Comparison of ENCODE assay signal across 23 cellular contexts in genomic region chr3:110799236-110799635, GRCh38.
DNase-seq lines count a peak whose midpoint lies in the region; ATAC-seq and TF ChIP-seq lines count a peak whose summit lies in the region.
"Had no signal": no experiment of that assay in that cellular context is flagged by ENCODE, and none has a peak within 500 bp of the region (broad histone marks: within the 10 kb centered on the region; RNA-seq: fewer than 3 reads in every experiment).

No MANE protein-coding gene starts in this region.

- H3K23ac ChIP-seq in mesenchymal stem cell (ENCODE audit: low read length in 2 of 2): no peak overlapping the region

- no peaks in the 10 kb centered on the region for H3K36me3 ChIP-seq in mesenchymal stem cell (ENCODE audit: control insufficient read depth in 1 of 2, insufficient read depth in 2 of 2, low read depth in 1 of 2, low read length in 2 of 2)
- H3K36me3 ChIP-seq: gastrocnemius medialis had no signal

- H3K4me3 ChIP-seq in choroid plexus epithelial cell (ENCODE audit: low read depth, low read length) (no peak overlapping the region), mesenchymal stem cell (ENCODE audit: insufficient read depth in 1 of 2, low read depth in 1 of 2, low read length in 2 of 2) (no peak overlapping the region)
- H3K4me3 ChIP-seq: gastrocnemius medialis, hepatocyte, skin epidermis had no signal

- 100% methylated on average over 1 of the region's 2 CpGs for WGBS in mesenchymal stem cell

- H4K91ac ChIP-seq in mesenchymal stem cell (ENCODE audit: low read length): no peak overlapping the region

- H4K8ac ChIP-seq in mesenchymal stem cell (ENCODE audit: low read length): no peak overlapping the region

- no peak overlapping the region for H3K9ac ChIP-seq in mesenchymal stem cell (ENCODE audit: low read length)
- H3K9ac ChIP-seq: SK-N-SH had no signal

- no peak overlapping the region for H2BK12ac ChIP-seq in mesenchymal stem cell (ENCODE audit: low read length in 2 of 2)

- H3K27me3 ChIP-seq in mesenchymal stem cell (ENCODE audit: control insufficient read depth in 1 of 2, insufficient read depth in 1 of 2, low read length in 2 of 2): no peaks in the 10 kb centered on the region
- H3K27me3 ChIP-seq: gastrocnemius medialis, hepatocyte had no signal

- H3K14ac ChIP-seq in mesenchymal stem cell (ENCODE audit: low read length in 2 of 2): no peak overlapping the region

- no peak overlapping the region for H3K4me2 ChIP-seq in mesenchymal stem cell (ENCODE audit: low read length, poor library complexity, severe bottlenecking)
- H3K4me2 ChIP-seq: hepatocyte, SK-N-SH had no signal

- H3K4me1 ChIP-seq in mesenchymal stem cell (ENCODE audit: control insufficient read depth, insufficient read depth, low read depth, low read length): no peaks in the 10 kb centered on the region
- H3K4me1 ChIP-seq: gastrocnemius medialis had no signal

- no peak overlapping the region for H2BK5ac ChIP-seq in mesenchymal stem cell (ENCODE audit: low read depth, low read length, poor library complexity, severe bottlenecking)

- DNase-seq in ELF-1 (ENCODE audit: low read depth, low spot score) (peak; percentile 23), NCI-H226 (peak; percentile 16), choroid plexus epithelial cell (ENCODE audit: low read depth) (peak; percentile 44), mesenchymal stem cell (peak; percentile 18), mucosa of gallbladder (ENCODE audit: low spot score) (no peak), NCI-H446 treated with DMSO at 0.1 percent for 48 hours (lab: John Stamatoyannopoulos, UW) (no peak)
- no peak for DNase-seq in stimulated activated CD4-positive, alpha-beta T cell treated with anti-CD3 and anti-CD28 coated beads, Interleukin-2, amount 100 ng/mL, for 24 hours
- DNase-seq: activated CD4-positive, alpha-beta T cell treated with anti-CD3 and anti-CD28 coated beads, Interleukin-2, amount 50 U/mL, for 1 hour; activated CD8-positive, alpha-beta memory T cell treated with anti-CD3 and anti-CD28 coated beads, Interleukin-2, amount 50 U/mL, for 4 hours; anterior cingulate cortex; C1 segment of cervical spinal cord; caudate nucleus; gastrocnemius medialis; mesendoderm; naive B cell; NCI-H1417; nucleus accumbens; RPMI8226; SK-N-SH; stimulated activated CD4-positive, alpha-beta T cell treated with anti-CD3 and anti-CD28 coated beads, Interleukin-1b, Interleukin-23, amount 100 ng/mL, for 48 hours had no signal

- TF ChIP-seq CTCF in choroid plexus epithelial cell (conservative IDR thresholded peaks at IDR 0.05; ENCODE audit: low read depth, low read length): no peak

- no peaks in the 10 kb centered on the region for H3K79me1 ChIP-seq in mesenchymal stem cell (replicated peaks; ENCODE audit: low read length, poor library complexity, severe bottlenecking)

- no peak overlapping the region for H2BK15ac ChIP-seq in mesenchymal stem cell (ENCODE audit: low read depth, poor library complexity, severe bottlenecking)

- no peak overlapping the region for H2AK5ac ChIP-seq in mesenchymal stem cell (ENCODE audit: low read length, severe bottlenecking)

- H3K27ac ChIP-seq in mesenchymal stem cell (ENCODE audit: low read length, poor library complexity, severe bottlenecking): no peak overlapping the region
- H3K27ac ChIP-seq: gastrocnemius medialis, hepatocyte, skin epidermis had no signal

- no peak overlapping the region for H3K18ac ChIP-seq in mesenchymal stem cell (ENCODE audit: low read depth in 1 of 2, low read length in 2 of 2)

- no peak overlapping the region for H3K4ac ChIP-seq in mesenchymal stem cell (ENCODE audit: low read depth in 1 of 2, low read length in 2 of 2)

- ATAC-seq in HG02840 (IDR thresholded peaks at IDR 0.05; ENCODE audit: low FRiP score, unreplicated experiment): no peak
- ATAC-seq: gastrocnemius medialis had no signal

- H3K9me3 ChIP-seq in mesenchymal stem cell (ENCODE audit: control insufficient read depth, low read length): no peaks in the 10 kb centered on the region
- H3K9me3 ChIP-seq: gastrocnemius medialis, SK-N-SH had no signal

- no peak overlapping the region for H2AFZ ChIP-seq in mesenchymal stem cell (ENCODE audit: low read depth, low read length)
- H2AFZ ChIP-seq: hepatocyte had no signal

- H2BK120ac ChIP-seq in mesenchymal stem cell (ENCODE audit: low read depth, low read length): no peak overlapping the region

Comparison
In these comparisons a context has a peak if more than half of its experiments do, and no peak if none do; other contexts are left out.
1. DNase-seq: peak in ELF-1 (single experiment), NCI-H226 (single experiment), choroid plexus epithelial cell (single experiment) and mesenchymal stem cell (single experiment); none in stimulated activated CD4-positive, alpha-beta T cell treated with anti-CD3 and anti-CD28 coated beads, Interleukin-2, amount 100 ng/mL, for 24 hours (0 of 2), mucosa of gallbladder (single experiment) and NCI-H446 treated with DMSO at 0.1 percent for 48 hours (single experiment).